8 cellular contexts compared by ENCODE assay signal in the genomic region with DNA sequence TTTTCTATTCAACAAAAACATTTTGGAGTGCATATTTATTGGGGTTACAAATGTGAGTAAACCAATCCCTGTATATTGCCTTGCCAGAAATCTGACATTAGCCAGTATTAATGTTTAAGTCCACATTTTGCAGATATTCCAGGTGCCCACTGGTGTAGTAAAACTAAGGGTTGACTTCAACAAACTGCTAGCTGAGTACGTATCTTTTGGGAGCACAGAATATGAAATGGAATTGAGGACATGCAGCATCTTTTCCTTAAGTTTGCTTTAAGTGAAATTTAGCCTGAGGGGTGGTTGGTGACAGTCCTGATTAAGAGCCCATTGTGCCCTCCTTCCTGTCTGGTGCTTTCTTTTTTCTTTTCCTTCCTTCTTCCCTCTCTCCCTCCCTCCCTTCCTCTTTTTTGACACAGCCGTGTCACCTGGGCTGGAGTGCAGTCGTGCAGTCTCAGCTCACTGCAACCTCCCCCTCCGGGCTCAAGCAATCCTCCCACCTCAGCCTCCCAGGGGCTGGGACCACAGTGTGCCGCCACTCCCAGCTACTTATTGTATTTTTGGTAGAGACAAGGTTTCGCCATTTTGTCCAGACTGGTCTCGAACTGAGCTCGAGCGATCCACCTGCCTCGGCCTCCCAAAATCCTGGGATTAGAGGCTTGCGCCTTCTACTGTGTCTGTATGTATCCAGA. TPM values are rescaled to one million over a fixed set of nuclear protein-coding genes. Genes with fewer than 3 reads are reported as not detected.
DNase-seq lines count a peak whose midpoint lies in the region; ATAC-seq, FAIRE-seq and TF ChIP-seq lines count a peak whose summit lies in the region.

No MANE protein-coding gene starts in this region.

- H3K9ac ChIP-seq in iPS-20b (ENCODE audit: low read depth, low read length): peak overlapping the region; percentile 94; the same call in 1 of the 2 replicates

- ATAC-seq in GM21737 (IDR thresholded peaks at IDR 0.05; ENCODE audit: unreplicated experiment): no peak
- no peak for ATAC-seq in GM21529 (IDR thresholded peaks at IDR 0.05; ENCODE audit: unreplicated experiment)
- no peak for ATAC-seq in HG03045 (IDR thresholded peaks at IDR 0.05; ENCODE audit: unreplicated experiment)

- H3K27ac ChIP-seq in VCaP (peak overlapping the region; percentile 90), iPS-20b (ENCODE audit: low read length) (no peak overlapping the region), Peyer's patch (no peak overlapping the region)

- H3K9me3 ChIP-seq in iPS-20b (ENCODE audit: insufficient read depth, low read depth, low read length) (no peaks in the 10 kb centered on the region), Peyer's patch (no peaks in the 10 kb centered on the region)

- H3K4me3 ChIP-seq in AG04449 (ENCODE audit: low read depth, low read length): peak overlapping the region; percentile 16; the same call in 1 of the 2 replicates
- H3K4me3 ChIP-seq in iPS-20b (ENCODE audit: low read length): peak overlapping the region; percentile 89
- peak overlapping the region in 1 of 4 donors; percentile 63 for H3K4me3 ChIP-seq in Peyer's patch

- H3K4me1 ChIP-seq in iPS-20b (ENCODE audit: insufficient read depth, low read length) (peaks cover 7% of the 10 kb centered on the region; the same call in 1 of the 2 replicates), Peyer's patch (peaks cover 0 to 15% (median 0%) of the 10 kb centered on the region in 4 donors)

- TF ChIP-seq CTCF in AG04449 (IDR thresholded peaks at IDR 0.05; ENCODE audit: insufficient read depth, low read length, missing control alignments) (no peak), VCaP (conservative IDR thresholded peaks at IDR 0.05) (no peak), Peyer's patch (IDR thresholded peaks at IDR 0.05) (no peak)

- H3K27me3 ChIP-seq in iPS-20b (ENCODE audit: insufficient read depth, low read length) (no peaks in the 10 kb centered on the region), Peyer's patch (no peaks in the 10 kb centered on the region)

- FAIRE-seq in H54 (lab: Jason Lieb, UNC): peak; percentile 73

- CTCF ChIA-PET in AG04449 (lab: Yijun Ruan, JAX): no interaction called here

- DNase-seq in AG04449 (ENCODE audit: low read depth, low spot score) (no peak), H54 (ENCODE audit: insufficient read length, low spot score) (no peak), Peyer's patch (no peak)

- TF ChIP-seq POLR2A in H54 (IDR thresholded peaks at IDR 0.05; ENCODE audit: low read depth, low read length): no peak
- TF ChIP-seq POLR2A in Peyer's patch (IDR thresholded peaks at IDR 0.05): no peak

- peaks cover 28% of the 10 kb centered on the region for H3K36me3 ChIP-seq in iPS-20b (ENCODE audit: insufficient read depth, low read depth, low read length)
- no peaks in the 10 kb centered on the region for H3K36me3 ChIP-seq in Peyer's patch

- POLR2A ChIA-PET in AG04449 (lab: Yijun Ruan, JAX): no interaction called here

RNA-seq across cellular contexts. Expression of gene NUP35, which starts 1.6 kb away (rescaled TPM):
- total RNA-seq in Peyer's patch: 10 to 100 TPM in 2 of 4 donors, 1 to 10 TPM in 2; 5.2 to 13.7 (median 11.2) TPM

RNA-seq across cellular contexts. Expression of gene DUSP19, which starts 47.3 kb away (rescaled TPM):
- total RNA-seq in Peyer's patch: 1 to 10 TPM in 3 of 4 donors, under 1 TPM in 1; 0.28 to 2.5 (median 1.7) TPM
